ENCODE assay signal across 8 cellular contexts in genomic region chr6:50791900-50792508, GRCh38. TPM values are rescaled to one million over a fixed set of nuclear protein-coding genes. Genes with fewer than 3 reads are reported as not detected.
DNase-seq lines count a peak whose midpoint lies in the region; ATAC-seq and TF ChIP-seq lines count a peak whose summit lies in the region.

No MANE protein-coding gene starts in this region.

- no peak overlapping the region for H2BK15ac ChIP-seq in mesenchymal stem cell (ENCODE audit: low read depth, poor library complexity, severe bottlenecking)

- no peak overlapping the region for H2AFZ ChIP-seq in mammary epithelial cell (ENCODE audit: low read depth, low read length)
- no peak overlapping the region for H2AFZ ChIP-seq in mesenchymal stem cell (ENCODE audit: low read depth, low read length)

- WGBS in mammary epithelial cell (ENCODE audit: low coverage, missing lambda C conversion rate), result 0% methylated on average over 3 of the region's 3 CpGs
- 22% methylated on average over 1 of the region's 3 CpGs for WGBS in mesenchymal stem cell

- ATAC-seq in GM18498 (IDR thresholded peaks at IDR 0.05; ENCODE audit: unreplicated experiment), result peak; percentile 73
- ATAC-seq in HG03039 (IDR thresholded peaks at IDR 0.05; ENCODE audit: unreplicated experiment), result peak; percentile 75
- no peak for ATAC-seq in HG02610 (IDR thresholded peaks at IDR 0.05; ENCODE audit: unreplicated experiment)

- H3K27ac ChIP-seq in mammary epithelial cell (ENCODE audit: insufficient read depth, low read depth, low read length) (no peak overlapping the region), mesenchymal stem cell (ENCODE audit: low read length, poor library complexity, severe bottlenecking) (no peak overlapping the region)

- H3K27me3 ChIP-seq in mammary epithelial cell (ENCODE audit: insufficient read depth, low read length) (peaks cover 2% of the 10 kb centered on the region), mesenchymal stem cell (ENCODE audit: control insufficient read depth in 1 of 2, insufficient read depth in 1 of 2, low read length in 2 of 2) (peaks cover 4% of the 10 kb centered on the region in 2 experiments)

- no peak overlapping the region for H3K14ac ChIP-seq in mesenchymal stem cell (ENCODE audit: low read length in 2 of 2)

- H3K36me3 ChIP-seq in mammary epithelial cell (ENCODE audit: insufficient read depth, low read length), result no peaks in the 10 kb centered on the region
- H3K36me3 ChIP-seq in mesenchymal stem cell (ENCODE audit: control insufficient read depth in 1 of 2, insufficient read depth in 2 of 2, low read depth in 1 of 2, low read length in 2 of 2), result no peaks in the 10 kb centered on the region

- H3K9me3 ChIP-seq in mammary epithelial cell (replicated peaks; ENCODE audit: insufficient read depth, low read length) (no peaks in the 10 kb centered on the region), mesenchymal stem cell (ENCODE audit: control insufficient read depth, low read length) (no peaks in the 10 kb centered on the region)

- no peak overlapping the region for H2BK120ac ChIP-seq in mesenchymal stem cell (ENCODE audit: low read depth, low read length)

- no peaks in the 10 kb centered on the region for H4K20me1 ChIP-seq in mammary epithelial cell (ENCODE audit: insufficient read depth, low read length)

- no peaks in the 10 kb centered on the region for H3K79me1 ChIP-seq in mesenchymal stem cell (replicated peaks; ENCODE audit: low read length, poor library complexity, severe bottlenecking)

- H3K4me3 ChIP-seq in mammary epithelial cell (replicated peaks in 1 of 3; ENCODE audit: insufficient read depth in 1 of 3, low read depth in 2 of 3, low read length in 3 of 3) (no peak overlapping the region), mesenchymal stem cell (ENCODE audit: insufficient read depth in 1 of 2, low read depth in 1 of 2, low read length in 2 of 2) (no peak overlapping the region)

- no peak overlapping the region for H4K91ac ChIP-seq in mesenchymal stem cell (ENCODE audit: low read length)

- H3K4me1 ChIP-seq in mammary epithelial cell (ENCODE audit: insufficient read depth, low read length) (peaks cover 7% of the 10 kb centered on the region), mesenchymal stem cell (ENCODE audit: control insufficient read depth, insufficient read depth, low read depth, low read length) (no peaks in the 10 kb centered on the region)

- CTCF ChIA-PET in mammary epithelial cell (lab: Charles Lee; ENCODE audit: low non-redundant PET), result interaction anchor here (0.6 kb wide), 1 partner anchor 30 kb away, joined by 4 read pairs; no protein-coding TSS in a partner anchor

- no peak overlapping the region for H3K4ac ChIP-seq in mesenchymal stem cell (ENCODE audit: low read depth in 1 of 2, low read length in 2 of 2)

- H3K9ac ChIP-seq in mammary epithelial cell (ENCODE audit: insufficient read depth, low read length) (no peak overlapping the region), mesenchymal stem cell (ENCODE audit: low read length) (no peak overlapping the region)

- no peak overlapping the region for H3K23ac ChIP-seq in mesenchymal stem cell (ENCODE audit: low read length in 2 of 2)

- no peak overlapping the region for H3K4me2 ChIP-seq in mammary epithelial cell (ENCODE audit: insufficient read depth, low read depth, low read length)
- H3K4me2 ChIP-seq in mesenchymal stem cell (ENCODE audit: low read length, poor library complexity, severe bottlenecking), result no peak overlapping the region

- H2BK12ac ChIP-seq in mesenchymal stem cell (ENCODE audit: low read length in 2 of 2), result no peak overlapping the region

- no peak overlapping the region for H2AK5ac ChIP-seq in mesenchymal stem cell (ENCODE audit: low read length, severe bottlenecking)

- no TSS peak for BruUV-seq in mammary epithelial cell (replicated peaks; lab: Mats Ljungman, UMichigan)

- TF ChIP-seq CTCF in mammary epithelial cell (conservative IDR thresholded peaks at IDR 0.05 in 1 of 2, IDR thresholded peaks at IDR 0.05 in 1 of 2; ENCODE audit: extremely low read depth in 1 of 2, insufficient read depth in 1 of 2, low read depth in 1 of 2, low read length in 2 of 2), result peak; percentile 61 to 86

- DNase-seq in AG08396 (ENCODE audit: low spot score), result peak; percentile 40
- DNase-seq in NCI-H345 treated with DMSO at 0.1 percent for 48 hours (lab: John Stamatoyannopoulos, UW; ENCODE audit: unreplicated experiment), result peak; percentile 64
- DNase-seq in mammary epithelial cell, result peak; percentile 33
- DNase-seq in mesenchymal stem cell, result peak; percentile 24
- no peak for DNase-seq in islet precursor cell

- H4K8ac ChIP-seq in mesenchymal stem cell (ENCODE audit: low read length), result no peak overlapping the region

- H3K18ac ChIP-seq in mesenchymal stem cell (ENCODE audit: low read depth in 1 of 2, low read length in 2 of 2), result no peak overlapping the region

- H2BK5ac ChIP-seq in mesenchymal stem cell (ENCODE audit: low read depth, low read length, poor library complexity, severe bottlenecking), result no peak overlapping the region

- intact Hi-C loops in mammary epithelial cell (cut with micrococcal nuclease), result loop anchor here (1.0 to 5.0 kb wide), 3 partner anchors 136 to 665 kb away; no protein-coding TSS in a partner anchor

- H3K79me2 ChIP-seq in mammary epithelial cell (ENCODE audit: insufficient read depth, low read length), result no peaks in the 10 kb centered on the region

- dilution Hi-C loops in mammary epithelial cell (cut with HindIII; ENCODE audit: low sequenced_read_pairs), result no loop called here

- in situ Hi-C loops in mammary epithelial cell (cut with MboI; ENCODE audit: low sequenced_read_pairs in 2 of 2), result loop anchor here (10.0 to 25.0 kb wide), 2 partner anchors 137 to 655 kb away; no protein-coding TSS in a partner anchor

RNA-seq across cellular contexts. Expression of gene TFAP2B, which starts 26.7 kb away (rescaled TPM):
- 1 to 10 TPM in 1 of 2 donors, under 1 TPM in 1; 0.21 to 2.0 TPM for total RNA-seq in mammary epithelial cell
- polyA plus RNA-seq in mammary epithelial cell, result not detected
- polyA minus RNA-seq in mammary epithelial cell, result not detected
- polyA plus RNA-seq in mesenchymal stem cell (2013, experiment 1 of 2), result not detected
- not detected for polyA plus RNA-seq in mesenchymal stem cell (2013, experiment 2 of 2)
